2 cellular contexts compared by ENCODE assay signal in the genomic region with DNA sequence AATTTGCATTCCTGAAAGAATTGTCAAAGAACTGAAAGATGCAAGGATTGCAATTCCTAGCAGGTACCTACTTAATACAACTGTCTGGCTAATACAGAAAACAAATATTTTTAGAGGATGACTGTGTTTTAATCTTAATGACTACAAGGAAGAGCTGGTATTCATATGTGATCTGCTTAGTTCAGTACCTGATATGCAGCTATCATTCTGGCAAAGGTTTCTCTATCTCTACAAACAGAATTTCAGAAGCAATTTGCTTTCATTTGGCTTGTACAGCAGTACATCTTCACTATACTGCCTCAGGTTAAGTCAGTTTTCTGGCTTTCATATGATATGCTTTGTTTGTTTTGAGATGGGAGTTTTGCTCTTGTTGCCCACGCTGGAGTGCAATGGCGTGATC.
TF ChIP-seq lines count a peak whose summit lies in the region.

No MANE protein-coding gene starts in this region.

TF ChIP-seq in SK-N-SH, 30 proteins besides CTCF, POLR2A, EP300 and RAD21 (continued from another document):
- no peak for TF ChIP-seq REST (IDR thresholded peaks at IDR 0.05; ENCODE audit: low read depth, low read length)
- no peak for TF ChIP-seq SMC3 (IDR thresholded peaks at IDR 0.05; ENCODE audit: low read depth, low read length)
- no peak for TF ChIP-seq MEF2A (IDR thresholded peaks at IDR 0.05; ENCODE audit: borderline replicate concordance, low read depth)
- no peak for TF ChIP-seq FOSL2 (IDR thresholded peaks at IDR 0.05; ENCODE audit: borderline replicate concordance, low read depth)
- no peak for TF ChIP-seq NFIC (IDR thresholded peaks at IDR 0.05; ENCODE audit: borderline replicate concordance)
- no peak for TF ChIP-seq FOXM1 (IDR thresholded peaks at IDR 0.05; ENCODE audit: low read depth)
- TF ChIP-seq MXI1 (IDR thresholded peaks at IDR 0.05; ENCODE audit: low read depth, low read length) = no peak
- no peak for TF ChIP-seq CHD2 (IDR thresholded peaks at IDR 0.05; ENCODE audit: low read length, partially characterized antibody)
- TF ChIP-seq, protein P1, sequence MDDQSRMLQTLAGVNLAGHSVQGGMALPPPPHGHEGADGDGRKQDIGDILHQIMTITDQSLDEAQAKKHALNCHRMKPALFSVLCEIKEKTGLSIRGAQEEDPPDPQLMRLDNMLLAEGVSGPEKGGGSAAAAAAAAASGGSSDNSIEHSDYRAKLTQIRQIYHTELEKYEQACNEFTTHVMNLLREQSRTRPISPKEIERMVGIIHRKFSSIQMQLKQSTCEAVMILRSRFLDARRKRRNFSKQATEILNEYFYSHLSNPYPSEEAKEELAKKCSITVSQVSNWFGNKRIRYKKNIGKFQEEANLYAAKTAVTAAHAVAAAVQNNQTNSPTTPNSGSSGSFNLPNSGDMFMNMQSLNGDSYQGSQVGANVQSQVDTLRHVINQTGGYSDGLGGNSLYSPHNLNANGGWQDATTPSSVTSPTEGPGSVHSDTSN (IDR thresholded peaks at IDR 0.05) = no peak

TF ChIP-seq in SK-N-SH treated with all-trans-retinoic acid at 6 μM for 48 hours, 23 proteins besides CTCF, POLR2A, EP300 and RAD21 (continued from another document):
- no peak for TF ChIP-seq ZFP30 (CRISPR knock-in tag; IDR thresholded peaks at IDR 0.05)
- no peak for TF ChIP-seq PATZ1 (CRISPR knock-in tag; IDR thresholded peaks at IDR 0.05; ENCODE audit: borderline replicate concordance)
- no peak for TF ChIP-seq TOX (CRISPR knock-in tag; IDR thresholded peaks at IDR 0.05; ENCODE audit: borderline replicate concordance)
- TF ChIP-seq ZC3H10 (CRISPR knock-in tag; IDR thresholded peaks at IDR 0.05) = no peak
- no peak for TF ChIP-seq SNAI2 (CRISPR knock-in tag; IDR thresholded peaks at IDR 0.05)
TF ChIP-seq in SK-N-SH treated with all-trans-retinoic acid at 6 μM for 48 hours: peak in this region for 0.
